Comparison of ENCODE assay signal across 7 cellular contexts in the genomic region with DNA sequence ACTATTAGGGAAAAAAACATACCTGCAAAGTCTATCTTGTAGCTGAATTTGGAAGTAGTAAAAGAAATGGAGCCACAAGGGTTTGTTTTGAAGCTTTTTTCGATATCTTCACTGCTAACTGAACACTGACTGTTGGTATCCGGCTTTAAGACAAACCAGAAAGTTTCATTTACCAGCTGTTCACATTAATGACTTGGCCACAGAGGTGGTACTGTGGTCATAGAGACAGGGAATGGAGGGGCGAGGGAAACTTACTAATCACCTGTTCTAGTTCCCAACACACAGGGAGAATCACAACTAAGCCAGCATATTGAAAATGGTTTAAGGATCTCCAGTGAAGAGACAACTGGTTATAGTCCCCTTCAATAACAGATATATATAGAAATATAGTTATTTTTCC.
"Had no signal": no experiment of that assay in that cellular context is flagged by ENCODE, and none has a peak within 500 bp of the region (broad histone marks: within the 10 kb centered on the region; RNA-seq: fewer than 3 reads in every experiment).

No MANE protein-coding gene starts in this region.

- ATAC-seq: GM23338, K562 had no signal

- H3K4me3 ChIP-seq: GM23338, K562 had no signal

- DNase-seq: H9, HCEC 1CT, IMR-90 had no signal

- FAIRE-seq: H1, H54, K562 had no signal

- H3K4me2 ChIP-seq: GM23338 had no signal

- H2AFZ ChIP-seq: GM23338 had no signal
